ENCODE assay signal across 8 cellular contexts in the genomic region with DNA sequence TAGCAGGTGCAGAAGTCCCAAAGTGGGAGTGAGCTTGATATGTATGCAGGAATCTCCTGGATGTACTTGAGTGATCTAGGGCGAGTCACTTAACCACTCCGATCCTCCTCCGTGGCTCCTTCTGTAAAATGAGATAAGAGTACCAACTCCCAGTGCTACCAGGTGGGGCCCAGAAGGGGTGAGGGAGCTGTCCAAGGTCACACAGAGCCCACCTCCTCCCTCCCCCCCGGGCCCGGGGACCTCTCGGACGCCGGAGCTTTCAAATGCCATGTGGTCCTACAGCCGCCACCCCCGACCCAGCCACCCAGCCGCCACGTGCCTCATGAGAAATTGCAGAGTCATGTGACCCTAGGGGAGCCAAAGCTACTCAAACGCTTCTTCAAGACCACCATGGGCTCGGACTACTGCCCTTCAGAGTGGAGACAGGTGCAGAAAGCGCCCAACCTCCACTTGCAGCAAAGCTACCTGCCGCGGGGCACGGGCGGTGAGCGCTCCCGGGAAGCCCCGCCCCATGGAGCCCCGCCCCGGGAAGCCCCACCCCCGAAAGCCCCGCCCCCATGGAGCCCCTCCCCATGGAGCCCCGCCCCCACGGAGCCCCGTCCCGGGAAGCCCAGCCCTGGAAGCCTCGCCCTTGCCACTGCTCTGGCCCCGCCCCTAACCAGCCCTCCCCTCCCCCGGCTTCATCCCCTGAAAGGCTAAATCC. TPM values are rescaled to one million over a fixed set of nuclear protein-coding genes. Genes with fewer than 3 reads are reported as not detected.
DNase-seq lines count a peak whose midpoint lies in the region; ATAC-seq and TF ChIP-seq lines count a peak whose summit lies in the region.

No MANE protein-coding gene starts in this region.

- H3K9me3 Mint-ChIP-seq in activated CD4-positive, alpha-beta memory T cell treated with anti-CD3 and anti-CD28 coated beads, Interleukin-2, amount 10 ng/mL, durations not matched to agents 7 days and 5 days: no peaks in the 10 kb centered on the region

- POLR2A ChIA-PET in HEK293T (lab: Yijun Ruan, JAX): interaction anchor here (0.6 to 3.0 kb wide), 8 partner anchors 9 to 107 kb away, joined by 3 to 21 read pairs (median 6); partner anchors contain the start of genes MCOLN1, PEX11G, PNPLA6 and ZNF358
- POLR2A ChIA-PET in activated CD4-positive, alpha-beta memory T cell treated with anti-CD3 and anti-CD28 coated beads, Interleukin-2, amount 10 ng/mL, durations not matched to agents 7 days and 5 days (lab: Charles Lee): interaction anchor here (0.6 to 1.9 kb wide), 2 partner anchors 17 to 1513 kb away, joined by 3 to 7 read pairs; partner anchors contain the start of gene MCOLN1

- ATAC-seq in GM21360 (IDR thresholded peaks at IDR 0.05; ENCODE audit: unreplicated experiment) (no peak), HG03097 (IDR thresholded peaks at IDR 0.05; ENCODE audit: low FRiP score, unreplicated experiment) (no peak), HG03442 (IDR thresholded peaks at IDR 0.05; ENCODE audit: unreplicated experiment) (no peak)

- CTCF ChIA-PET in HEK293T (lab: Yijun Ruan, JAX): no interaction called here
- CTCF ChIA-PET in activated CD4-positive, alpha-beta memory T cell treated with anti-CD3 and anti-CD28 coated beads, Interleukin-2, amount 10 ng/mL, durations not matched to agents 7 days and 5 days (lab: Charles Lee): interaction anchor here (0.7 to 2.4 kb wide), 2 partner anchors 63 to 152 kb away, joined by 4 to 6 read pairs; no protein-coding TSS in a partner anchor

- no peak overlapping the region for H3K27ac Mint-ChIP-seq in activated CD4-positive, alpha-beta memory T cell treated with anti-CD3 and anti-CD28 coated beads, Interleukin-2, amount 10 ng/mL, durations not matched to agents 7 days and 5 days

- peaks cover 10% of the 10 kb centered on the region for H3K4me1 Mint-ChIP-seq in activated CD4-positive, alpha-beta memory T cell treated with anti-CD3 and anti-CD28 coated beads, Interleukin-2, amount 10 ng/mL, durations not matched to agents 7 days and 5 days

- H3K4me3 Mint-ChIP-seq in activated CD4-positive, alpha-beta memory T cell treated with anti-CD3 and anti-CD28 coated beads, Interleukin-2, amount 10 ng/mL, durations not matched to agents 7 days and 5 days: no peak overlapping the region

- H3K36me3 Mint-ChIP-seq in activated CD4-positive, alpha-beta memory T cell treated with anti-CD3 and anti-CD28 coated beads, Interleukin-2, amount 10 ng/mL, durations not matched to agents 7 days and 5 days (ENCODE audit: low read depth): no peaks in the 10 kb centered on the region

- peak; percentile 68 for DNase-seq in CMK (ENCODE audit: low read depth)
- DNase-seq in HEK293T (ENCODE audit: extremely low spot score): peak; percentile 90
- peak; percentile 35 for DNase-seq in activated CD4-positive, alpha-beta memory T cell treated with anti-CD3 and anti-CD28 coated beads, Interleukin-2, amount 10 ng/mL, durations not matched to agents 7 days and 5 days
- DNase-seq in iPS-NIHi11 (ENCODE audit: low spot score): peak; percentile 89
- no peak for DNase-seq in SK-N-DZ (ENCODE audit: low spot score)

- peaks cover 19% of the 10 kb centered on the region for H3K27me3 Mint-ChIP-seq in activated CD4-positive, alpha-beta memory T cell treated with anti-CD3 and anti-CD28 coated beads, Interleukin-2, amount 10 ng/mL, durations not matched to agents 7 days and 5 days

TF ChIP-seq in HEK293T, 16 proteins besides CTCF, POLR2A, EP300 and RAD21:
- no peak for TF ChIP-seq HDGF (IDR thresholded peaks at IDR 0.05; ENCODE audit: borderline replicate concordance)
- TF ChIP-seq CTBP1 (IDR thresholded peaks at IDR 0.05; ENCODE audit: borderline replicate concordance): no peak
- TF ChIP-seq SUZ12 (IDR thresholded peaks at IDR 0.05): no peak
- peak; percentile 92 for TF ChIP-seq L3MBTL2 (conservative IDR thresholded peaks at IDR 0.05)
- TF ChIP-seq PKNOX1 (IDR thresholded peaks at IDR 0.05): no peak

RNA-seq across cellular contexts. Expression of gene ZNF358, which starts 10.1 kb away (rescaled TPM):
- total RNA-seq in activated CD4-positive, alpha-beta memory T cell treated with anti-CD3 and anti-CD28 coated beads, Interleukin-2, amount 10 ng/mL, durations not matched to agents 7 days and 5 days: 1 to 10 TPM; 5.5 to 7.5 TPM
- 48.8 and 53.6 TPM in 2 replicates for polyA plus RNA-seq in SK-N-DZ (2014; cell fraction: cytosol; rRNA removed)
- polyA plus RNA-seq in SK-N-DZ (2014; cell fraction: nucleus; rRNA removed): 22.6 and 23.8 TPM in 2 replicates

RNA-seq across cellular contexts. Expression of gene MCOLN1, which starts 16.6 kb away (rescaled TPM):
- 10 to 100 TPM; 15.2 to 15.3 TPM for total RNA-seq in activated CD4-positive, alpha-beta memory T cell treated with anti-CD3 and anti-CD28 coated beads, Interleukin-2, amount 10 ng/mL, durations not matched to agents 7 days and 5 days
- polyA plus RNA-seq in SK-N-DZ (2014; cell fraction: cytosol; rRNA removed): 5.5 and 6.4 TPM in 2 replicates
- 24.2 and 29.8 TPM in 2 replicates for polyA plus RNA-seq in SK-N-DZ (2014; cell fraction: nucleus; rRNA removed)

RNA-seq across cellular contexts. Expression of gene PEX11G, which starts 17.0 kb away (rescaled TPM):
- total RNA-seq in activated CD4-positive, alpha-beta memory T cell treated with anti-CD3 and anti-CD28 coated beads, Interleukin-2, amount 10 ng/mL, durations not matched to agents 7 days and 5 days: 1 to 10 TPM in 1 of 2 experiments, under 1 TPM in 1; 0.68 to 1.7 TPM
- polyA plus RNA-seq in SK-N-DZ (2014; cell fraction: cytosol; rRNA removed): 3.7 and 4.4 TPM in 2 replicates
- 0.30 and 1.8 TPM in 2 replicates for polyA plus RNA-seq in SK-N-DZ (2014; cell fraction: nucleus; rRNA removed)

RNA-seq across cellular contexts. Expression of gene PNPLA6, which starts 29.7 kb away (rescaled TPM):
- total RNA-seq in activated CD4-positive, alpha-beta memory T cell treated with anti-CD3 and anti-CD28 coated beads, Interleukin-2, amount 10 ng/mL, durations not matched to agents 7 days and 5 days: 100 to 1,000 TPM; 130 to 152 TPM
- polyA plus RNA-seq in SK-N-DZ (2014; cell fraction: cytosol; rRNA removed): 23.4 and 29.0 TPM in 2 replicates
- 49.0 and 70.3 TPM in 2 replicates for polyA plus RNA-seq in SK-N-DZ (2014; cell fraction: nucleus; rRNA removed)
